Comparison of ENCODE assay signal across 8 cellular contexts in the genomic region with DNA sequence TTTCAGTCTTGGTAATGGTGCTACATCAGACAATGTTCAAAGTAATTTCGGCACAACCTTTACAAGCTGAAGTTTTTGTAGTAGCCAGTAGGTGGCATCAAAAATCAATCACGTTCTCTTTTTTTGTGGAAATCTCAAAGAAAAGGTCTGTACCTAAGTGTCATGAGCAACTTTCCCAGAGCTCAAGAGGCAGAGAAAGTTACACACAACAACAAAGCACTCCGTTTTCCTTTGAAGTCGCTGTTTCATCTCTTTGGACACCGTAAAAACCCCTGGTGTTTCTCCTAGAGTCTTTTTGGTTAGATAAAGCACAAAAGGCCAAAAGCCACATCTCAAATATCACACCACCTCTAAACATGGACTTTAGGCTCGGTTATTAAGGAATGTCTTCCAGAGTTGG.
DNase-seq lines count a peak whose midpoint lies in the region; ATAC-seq and TF ChIP-seq lines count a peak whose summit lies in the region.

No MANE protein-coding gene starts in this region.

- no peaks in the 10 kb centered on the region for H3K9me3 Mint-ChIP-seq in MCF 10A (ENCODE audit: unreplicated experiment)

- H3K9ac ChIP-seq in mesenchymal stem cell (ENCODE audit: low read length), result no peak overlapping the region

- H3K4me3 Mint-ChIP-seq in MCF 10A (ENCODE audit: unreplicated experiment), result no peak overlapping the region

- H3K36me3 ChIP-seq in mesenchymal stem cell (ENCODE audit: control insufficient read depth in 1 of 2, insufficient read depth in 2 of 2, low read depth in 1 of 2, low read length in 2 of 2), result no peaks in the 10 kb centered on the region
- no peaks in the 10 kb centered on the region for H3K36me3 ChIP-seq in uterus

- DNase-seq in COLO829 (ENCODE audit: low spot score) (peak; percentile 5), NCI-H2227 treated with DMSO at 0.1 percent for 48 hours (lab: John Stamatoyannopoulos, UW) (peak; percentile 27), MCF 10A (ENCODE audit: unreplicated experiment) (peak; percentile 63), mesenchymal stem cell (peak; percentile 42), uterus (no peak)
- DNase-seq in activated effector memory CD4-positive, alpha-beta T cell treated with Interleukin-2 at 50 U/mL for 16 hours, result no peak

- no peak overlapping the region for H2AK5ac ChIP-seq in mesenchymal stem cell (ENCODE audit: low read length, severe bottlenecking)

- H3K27ac Mint-ChIP-seq in MCF 10A (ENCODE audit: low read depth, unreplicated experiment), result no peak overlapping the region

- H3K18ac ChIP-seq in mesenchymal stem cell (ENCODE audit: low read depth in 1 of 2, low read length in 2 of 2), result no peak overlapping the region

- no peak for TF ChIP-seq POLR2A in uterus (IDR thresholded peaks at IDR 0.05)

- no peak overlapping the region for H3K14ac ChIP-seq in mesenchymal stem cell (ENCODE audit: low read length in 2 of 2)

- H4K8ac ChIP-seq in mesenchymal stem cell (ENCODE audit: low read length), result no peak overlapping the region

- H4K91ac ChIP-seq in mesenchymal stem cell (ENCODE audit: low read length), result no peak overlapping the region

- H3K36me3 Mint-ChIP-seq in MCF 10A (ENCODE audit: insufficient read depth, unreplicated experiment), result no peaks in the 10 kb centered on the region

- no peaks in the 10 kb centered on the region for H3K4me1 Mint-ChIP-seq in MCF 10A (ENCODE audit: insufficient read depth, unreplicated experiment)

- H2AFZ ChIP-seq in mesenchymal stem cell (ENCODE audit: low read depth, low read length), result no peak overlapping the region

- H2BK120ac ChIP-seq in mesenchymal stem cell (ENCODE audit: low read depth, low read length), result no peak overlapping the region

- no peak overlapping the region for H2BK12ac ChIP-seq in mesenchymal stem cell (ENCODE audit: low read length in 2 of 2)

- WGBS in mesenchymal stem cell, result 18% methylated on average over 6 of the region's 6 CpGs

- CTCF ChIA-PET in MCF 10A (lab: Yijun Ruan, JAX), result interaction anchor here (0.6 to 3.1 kb wide), 46 partner anchors 8 to 525 kb away, joined by 3 to 57 read pairs (median 4); no protein-coding TSS in a partner anchor

- H2BK5ac ChIP-seq in mesenchymal stem cell (ENCODE audit: low read depth, low read length, poor library complexity, severe bottlenecking), result no peak overlapping the region

- H3K27me3 ChIP-seq in mesenchymal stem cell (ENCODE audit: control insufficient read depth in 1 of 2, insufficient read depth in 1 of 2, low read length in 2 of 2), result no peaks in the 10 kb centered on the region
- H3K27me3 ChIP-seq in uterus, result no peaks in the 10 kb centered on the region

- H3K9me3 ChIP-seq in mesenchymal stem cell (ENCODE audit: control insufficient read depth, low read length) (no peaks in the 10 kb centered on the region), uterus (no peaks in the 10 kb centered on the region)

- POLR2A ChIA-PET in MCF 10A (lab: Yijun Ruan, JAX), result interaction anchor here (0.7 to 1.8 kb wide), 10 partner anchors 8 to 520 kb away, joined by 3 to 11 read pairs (median 4); no protein-coding TSS in a partner anchor

- TF ChIP-seq CTCF in MCF 10A (IDR thresholded peaks at IDR 0.05; ENCODE audit: unreplicated experiment), result peak; percentile 66
- TF ChIP-seq CTCF in uterus (IDR thresholded peaks at IDR 0.05), result peak in 2 of 4 experiments; percentile 25 to 29

- no peak overlapping the region for H2BK15ac ChIP-seq in mesenchymal stem cell (ENCODE audit: low read depth, poor library complexity, severe bottlenecking)

- H3K4me1 ChIP-seq in mesenchymal stem cell (ENCODE audit: control insufficient read depth, insufficient read depth, low read depth, low read length) (no peaks in the 10 kb centered on the region), uterus (no peaks in the 10 kb centered on the region)

- no peak overlapping the region for H3K4me3 ChIP-seq in mesenchymal stem cell (ENCODE audit: insufficient read depth in 1 of 2, low read depth in 1 of 2, low read length in 2 of 2)
- no peak overlapping the region for H3K4me3 ChIP-seq in uterus

- H3K4ac ChIP-seq in mesenchymal stem cell (ENCODE audit: low read depth in 1 of 2, low read length in 2 of 2), result no peak overlapping the region

- BruUV-seq in MCF 10A (replicated peaks; lab: Mats Ljungman, UMichigan), result no TSS peak

- H3K79me1 ChIP-seq in mesenchymal stem cell (replicated peaks; ENCODE audit: low read length, poor library complexity, severe bottlenecking), result no peaks in the 10 kb centered on the region

- H3K4me2 ChIP-seq in mesenchymal stem cell (ENCODE audit: low read length, poor library complexity, severe bottlenecking), result no peak overlapping the region

- H3K27me3 Mint-ChIP-seq in MCF 10A (ENCODE audit: insufficient read depth, unreplicated experiment), result no peaks in the 10 kb centered on the region

- intact Hi-C loops in MCF 10A (cut with micrococcal nuclease), result loop anchor here (1.0 to 5.0 kb wide), 4 partner anchors 112 to 522 kb away; a partner anchor contains a TSS
- intact Hi-C loops in uterus (cut with DNase I; ENCODE audit: low total_unique reads), result no loop called here

- H3K27ac ChIP-seq in mesenchymal stem cell (ENCODE audit: low read length, poor library complexity, severe bottlenecking) (no peak overlapping the region), uterus (no peak overlapping the region)

- H3K23ac ChIP-seq in mesenchymal stem cell (ENCODE audit: low read length in 2 of 2), result no peak overlapping the region

- ATAC-seq in GM18868 (IDR thresholded peaks at IDR 0.05; ENCODE audit: unreplicated experiment) (peak; percentile 84), HG03108 (IDR thresholded peaks at IDR 0.05; ENCODE audit: unreplicated experiment) (peak; percentile 69)

Comparison
In these comparisons a context has a peak if more than half of its experiments do, and no peak if none do; other contexts are left out.
1. DNase-seq: peak in COLO829 (single experiment), NCI-H2227 treated with DMSO at 0.1 percent for 48 hours (single experiment), MCF 10A (single experiment) and mesenchymal stem cell (single experiment); none in activated effector memory CD4-positive, alpha-beta T cell treated with Interleukin-2 at 50 U/mL for 16 hours (single experiment) and uterus (0 of 2).